8 cellular contexts compared by ENCODE assay signal in genomic region chr19:57613941-57614743, GRCh38. TPM values are rescaled to one million over a fixed set of nuclear protein-coding genes. Genes with fewer than 3 reads are reported as not detected.
DNase-seq lines count a peak whose midpoint lies in the region; ATAC-seq and TF ChIP-seq lines count a peak whose summit lies in the region.

Gene ZNF134, plus strand, starts transcription at chr19:57614242. Its CDS starts 5,227 bp downstream, at chr19:57619469.

- TF ChIP-seq POLR2A in GM19193 (IDR thresholded peaks at IDR 0.05; ENCODE audit: extremely low read depth, insufficient read depth, insufficient read length) (peak; percentile 74), right lobe of liver (IDR thresholded peaks at IDR 0.05) (no peak)

- H3K4me3 ChIP-seq in BE2C (ENCODE audit: low read depth, low read length) (peak within 1 kb of the TSS; percentile 71), duodenal mucosa (ENCODE audit: low read depth in 1 of 2, low read length in 2 of 2) (peak within 1 kb of the TSS; percentile 88 to 98), right lobe of liver (peak within 1 kb of the TSS; percentile 91 to 100 (median 94))

- H3K9ac ChIP-seq in duodenal mucosa (ENCODE audit: low read depth in 1 of 2, low read length in 2 of 2), result peak within 1 kb of the TSS; percentile 71 to 74

- WGBS in right lobe of liver (ENCODE audit: insufficient coverage, low coverage, low lambda C conversion rate, missing lambda C conversion rate), result 5% methylated on average over 20 of the region's 64 CpGs

- H3K9me3 ChIP-seq in BE2C (peaks cover 9% of the 10 kb centered on the region), duodenal mucosa (ENCODE audit: control insufficient read depth in 1 of 2, low read length in 2 of 2) (peaks cover 51 to 56% of the 10 kb centered on the region in 2 donors), right lobe of liver (peaks cover 0 to 31% (median 16%) of the 10 kb centered on the region in 4 donors)

- TF ChIP-seq CTCF in BE2C (IDR thresholded peaks at IDR 0.05; ENCODE audit: low read depth, low read length) (peak; percentile 31), right lobe of liver (IDR thresholded peaks at IDR 0.05) (peak in 3 of 4 donors; percentile 17 to 31 (median 29))

- intact Hi-C loops in right lobe of liver (cut with DNase I), result no loop called here

- H3K27ac ChIP-seq in duodenal mucosa (ENCODE audit: low read depth, low read length) (no peak within 1 kb of the TSS), right lobe of liver (peak within 1 kb of the TSS in 1 of 3 donors; percentile 18)

- H3K4me1 ChIP-seq in BE2C, result no peaks in the 10 kb centered on the region; the same call in 1 of the 2 replicates
- peaks cover 0 to 7% of the 10 kb centered on the region in 2 donors for H3K4me1 ChIP-seq in duodenal mucosa (ENCODE audit: control insufficient read depth in 1 of 2, insufficient read depth in 2 of 2, low read length in 2 of 2)
- peaks cover 0 to 4% (median 0%) of the 10 kb centered on the region in 4 donors for H3K4me1 ChIP-seq in right lobe of liver

- DNase-seq in BE2C, result peak; percentile 95
- DNase-seq in NCI-H69 (lab: John Stamatoyannopoulos, UW), result peak; percentile 95
- DNase-seq in activated CD4-positive, alpha-beta T cell treated with anti-CD3 and anti-CD28 coated beads, Interleukin-2, amount 50 U/mL, for 48 hours, result peak; percentile 89 to 92
- peak; percentile 92 to 96 (median 94) for DNase-seq in right lobe of liver
- peak; percentile 92 for DNase-seq in stimulated activated CD4-positive, alpha-beta T cell treated with anti-CD3 and anti-CD28 coated beads, Interleukin-4, amount 100 ng/mL, for 24 hours

- peaks cover 42% of the 10 kb centered on the region for H3K36me3 ChIP-seq in BE2C
- H3K36me3 ChIP-seq in duodenal mucosa (ENCODE audit: control insufficient read depth in 1 of 2, insufficient read depth in 2 of 2, low read length in 2 of 2), result peaks cover 34 to 45% of the 10 kb centered on the region in 2 donors
- H3K36me3 ChIP-seq in right lobe of liver, result peaks cover 0 to 8% (median 3%) of the 10 kb centered on the region in 4 donors

- H3K27me3 ChIP-seq in BE2C (no peaks in the 10 kb centered on the region), duodenal mucosa (ENCODE audit: control insufficient read depth in 1 of 2, insufficient read depth in 2 of 2, low read length in 2 of 2) (no peaks in the 10 kb centered on the region), right lobe of liver (no peaks in the 10 kb centered on the region)

- ATAC-seq in HG03460 (IDR thresholded peaks at IDR 0.05; ENCODE audit: unreplicated experiment) (peak; percentile 94), right lobe of liver (peak; percentile 98 to 100 (median 100))

RNA-seq across cellular contexts. Expression of gene ZNF134, which starts in this region (rescaled TPM):
- polyA plus RNA-seq in BE2C (2012; ENCODE audit: insufficient read depth, insufficient read length, low read depth), result 26.0 TPM
- total RNA-seq in right lobe of liver, result 1 to 10 TPM; 3.6 to 8.9 (median 5.0) TPM
